11 cellular contexts compared by ENCODE assay signal in the genomic region with DNA sequence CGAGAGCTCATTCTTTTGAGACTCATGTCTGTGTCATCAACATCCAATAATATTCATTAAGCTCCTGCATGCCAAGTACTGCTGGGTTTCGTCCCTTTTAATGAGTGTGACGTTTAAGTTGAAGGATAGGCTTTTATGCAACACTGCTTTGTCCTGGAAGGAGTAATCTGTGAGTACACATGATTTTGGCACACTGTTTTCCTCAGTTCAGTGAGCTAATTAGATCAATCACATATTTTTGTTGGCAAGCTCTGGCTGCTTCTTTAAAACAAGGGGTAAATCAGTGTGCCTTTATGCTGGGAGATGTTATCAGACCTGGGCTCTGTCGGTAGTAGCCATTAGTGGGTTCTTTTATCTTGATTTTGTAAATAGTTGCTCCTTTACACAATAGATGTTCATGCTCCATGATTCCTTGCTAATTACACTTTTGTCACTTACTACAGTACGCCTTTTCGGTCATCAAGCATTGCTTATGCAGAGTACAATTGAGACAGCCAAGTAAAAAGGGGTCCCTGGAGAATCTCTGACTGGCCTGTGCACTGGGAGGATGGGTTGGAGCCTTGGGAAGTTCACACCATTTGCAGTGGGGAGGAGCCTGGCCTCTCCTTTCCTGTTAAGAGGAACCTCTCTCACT.
DNase-seq lines count a peak whose midpoint lies in the region; ATAC-seq, FAIRE-seq and TF ChIP-seq lines count a peak whose summit lies in the region.
"Had no signal": no experiment of that assay in that cellular context is flagged by ENCODE, and none has a peak within 500 bp of the region (broad histone marks: within the 10 kb centered on the region; RNA-seq: fewer than 3 reads in every experiment).

No MANE protein-coding gene starts in this region.

- no peak for TF ChIP-seq POLR2A in GM12891 (IDR thresholded peaks at IDR 0.05; ENCODE audit: low read depth, low read length)

- no peaks in the 10 kb centered on the region for H3K9me3 ChIP-seq in muscle layer of duodenum (ENCODE audit: control insufficient read depth in 1 of 2, low read length in 2 of 2)

- H3K4me3 ChIP-seq in muscle layer of duodenum (ENCODE audit: low read depth in 1 of 2, low read length in 2 of 2): no peak overlapping the region

- peaks cover 0 to 8% of the 10 kb centered on the region in 2 donors for H3K4me1 ChIP-seq in muscle layer of duodenum (ENCODE audit: control insufficient read depth in 1 of 2, insufficient read depth in 2 of 2, low read length in 2 of 2)

- H3K36me3 ChIP-seq in muscle layer of duodenum (ENCODE audit: control insufficient read depth in 1 of 2, insufficient read depth in 2 of 2, low read length in 2 of 2): no peaks in the 10 kb centered on the region

- H3K27ac ChIP-seq in C4-2B (peak overlapping the region; percentile 74; the same call in 1 of the 2 replicates), muscle layer of duodenum (ENCODE audit: low read length) (peak overlapping the region; percentile 1)

- no peak for FAIRE-seq in GM12891 (lab: Jason Lieb, UNC)

- DNase-seq in NCI-H1436 treated with DMSO at 0.1 percent for 48 hours (lab: John Stamatoyannopoulos, UW) (peak; percentile 96), brain pericyte (ENCODE audit: low read depth, low spot score) (peak; percentile 16), NCI-H524 treated with DMSO at 0.1 percent for 48 hours (lab: John Stamatoyannopoulos, UW) (no peak), GM12891 (ENCODE audit: insufficient read length, low spot score) (no peak)
- DNase-seq in activated CD4-positive, alpha-beta T cell treated with anti-CD3 and anti-CD28 coated beads, Interleukin-2, amount 50 U/mL, for 1 hour: no peak
- DNase-seq: CD8-positive, alpha-beta T cell; effector CD4-positive, alpha-beta T cell; naive B cell had no signal

- H3K27me3 ChIP-seq in muscle layer of duodenum (ENCODE audit: low read depth, low read length): no peaks in the 10 kb centered on the region

- TF ChIP-seq CTCF in C4-2B (conservative IDR thresholded peaks at IDR 0.05): no peak

- no peak for ATAC-seq in GM21360 (IDR thresholded peaks at IDR 0.05; ENCODE audit: unreplicated experiment)
- ATAC-seq: CD8-positive, alpha-beta T cell had no signal

TF ChIP-seq in GM12891, 5 proteins besides CTCF, POLR2A, EP300 and RAD21:
- TF ChIP-seq PAX5 (IDR thresholded peaks at IDR 0.05; ENCODE audit: insufficient read depth, low read length, severe bottlenecking) (no peak), POU2F2 (IDR thresholded peaks at IDR 0.05; ENCODE audit: low read depth, low read length) (no peak), TAF1 (IDR thresholded peaks at IDR 0.05; ENCODE audit: low read depth, low read length) (no peak), POLR2AphosphoS5 (IDR thresholded peaks at IDR 0.05; ENCODE audit: low read depth, low read length) (no peak), SPI1 (IDR thresholded peaks at IDR 0.05; ENCODE audit: low read depth, low read length) (no peak)
TF ChIP-seq in GM12891: peak in this region for 0.

Comparison
In these comparisons a context has a peak if more than half of its experiments do, and no peak if none do; other contexts are left out.
1. DNase-seq: peak in NCI-H1436 treated with DMSO at 0.1 percent for 48 hours (single experiment) and brain pericyte (single experiment); none in NCI-H524 treated with DMSO at 0.1 percent for 48 hours (single experiment), activated CD4-positive, alpha-beta T cell treated with anti-CD3 and anti-CD28 coated beads, Interleukin-2, amount 50 U/mL, for 1 hour (single experiment) and GM12891 (single experiment).